Comparison of ENCODE assay signal across 29 cellular contexts in genomic region chr5:74526111-74526510, GRCh38.
"Had no signal": no experiment of that assay in that cellular context is flagged by ENCODE, and none has a peak within 500 bp of the region (broad histone marks: within the 10 kb centered on the region; RNA-seq: fewer than 3 reads in every experiment).

No MANE protein-coding gene starts in this region.

- H3K36me3 Mint-ChIP-seq: stimulated activated effector memory CD8-positive, alpha-beta T cell treated with anti-CD3 and anti-CD28 coated beads, Interleukin-12 subunit alpha, Interleukin-12 subunit beta, amount 100 ng/mL, for 72 hours had no signal

- H3K4me1 Mint-ChIP-seq: stimulated activated effector memory CD8-positive, alpha-beta T cell treated with anti-CD3 and anti-CD28 coated beads, Interleukin-12 subunit alpha, Interleukin-12 subunit beta, amount 100 ng/mL, for 72 hours; stimulated activated memory B cell treated with anti-CD40 and anti-IgM and Interleukin-4, amounts not matched to agents 10 μg/mL and 1 μg/mL and 100 μg/mL, for 72 hours; stimulated activated naive CD8-positive, alpha-beta T cell treated with anti-CD3 and anti-CD28 coated beads, Interleukin-15, amount 100 ng/mL, for 72 hours had no signal

- ATAC-seq: stimulated activated effector memory CD8-positive, alpha-beta T cell treated with anti-CD3 and anti-CD28 coated beads, Interleukin-12 subunit alpha, Interleukin-12 subunit beta, amount 100 ng/mL, for 72 hours; stimulated activated memory B cell treated with anti-CD40 and anti-IgM and Interleukin-4, amounts not matched to agents 10 μg/mL and 1 μg/mL and 100 μg/mL, for 72 hours; stimulated activated naive B cell treated with anti-CD40 and anti-IgM and Interleukin-4, amounts not matched to agents 10 μg/mL and 1 μg/mL and 100 μg/mL, for 72 hours; stimulated activated naive CD8-positive, alpha-beta T cell treated with anti-CD3 and anti-CD28 coated beads, Interleukin-15, amount 100 ng/mL, for 72 hours; stimulated activated naive CD8-positive, alpha-beta T cell treated with anti-CD3 and anti-CD28 coated beads, Interleukin-15, Interleukin-2, amounts not matched to agents 100 U/mL and 50 U/mL, for 24 hours; upper lobe of right lung had no signal

- H3K27ac ChIP-seq: stomach, suprapubic skin, testis, thoracic aorta, thyroid gland, tibial artery, tibial nerve, transverse colon, upper lobe of left lung, upper lobe of right lung, uterus, vagina had no signal

- H3K27ac Mint-ChIP-seq: stimulated activated effector memory CD8-positive, alpha-beta T cell treated with anti-CD3 and anti-CD28 coated beads, Interleukin-12 subunit alpha, Interleukin-12 subunit beta, amount 100 ng/mL, for 72 hours; stimulated activated memory B cell treated with anti-CD40 and anti-IgM and Interleukin-4, amounts not matched to agents 10 μg/mL and 1 μg/mL and 100 μg/mL, for 72 hours; stimulated activated naive B cell treated with anti-CD40 and anti-IgM and Interleukin-4, amounts not matched to agents 10 μg/mL and 1 μg/mL and 100 μg/mL, for 72 hours; stimulated activated naive CD8-positive, alpha-beta T cell treated with anti-CD3 and anti-CD28 coated beads, Interleukin-15, amount 100 ng/mL, for 72 hours; stimulated activated naive CD8-positive, alpha-beta T cell treated with anti-CD3 and anti-CD28 coated beads, Interleukin-15, Interleukin-2, amounts not matched to agents 100 ng/mL and 50 ng/mL, for 24 hours; type B pancreatic cell had no signal

- H3K4me3 Mint-ChIP-seq: stimulated activated effector memory CD8-positive, alpha-beta T cell treated with anti-CD3 and anti-CD28 coated beads, Interleukin-12 subunit alpha, Interleukin-12 subunit beta, amount 100 ng/mL, for 72 hours; stimulated activated memory B cell treated with anti-CD40 and anti-IgM and Interleukin-4, amounts not matched to agents 10 μg/mL and 1 μg/mL and 100 μg/mL, for 72 hours; stimulated activated naive B cell treated with anti-CD40 and anti-IgM and Interleukin-4, amounts not matched to agents 10 μg/mL and 1 μg/mL and 100 μg/mL, for 72 hours; stimulated activated naive CD8-positive, alpha-beta T cell treated with anti-CD3 and anti-CD28 coated beads, Interleukin-15, amount 100 ng/mL, for 72 hours; stimulated activated naive CD8-positive, alpha-beta T cell treated with anti-CD3 and anti-CD28 coated beads, Interleukin-15, Interleukin-2, amounts not matched to agents 100 ng/mL and 50 ng/mL, for 24 hours; type B pancreatic cell had no signal

- H3K36me3 ChIP-seq: stomach, suprapubic skin, thoracic aorta, thyroid gland, tibial artery, tibial nerve, transverse colon, upper lobe of left lung, upper lobe of right lung, uterus, vagina had no signal

- H3K27me3 ChIP-seq: stomach, suprapubic skin, testis, thyroid gland, tibial artery, tibial nerve, transverse colon, upper lobe of left lung, upper lobe of right lung, uterus, vagina had no signal

- H3K27me3 Mint-ChIP-seq: type B pancreatic cell had no signal

- FAIRE-seq: urothelium cell line had no signal

- H3K4me1 ChIP-seq: suprapubic skin, testis, thyroid gland, tibial artery, tibial nerve, transverse colon, upper lobe of left lung, upper lobe of right lung, uterus, vagina had no signal

- H3K9me3 ChIP-seq: suprapubic skin, testis, thoracic aorta, thyroid gland, tibial artery, transverse colon, upper lobe of right lung, uterus, vagina had no signal

- DNase-seq: stimulated activated CD4-positive, alpha-beta T cell treated with anti-CD3 and anti-CD28 coated beads, Interleukin-2, amount 100 ng/mL, for 48 hours; stimulated activated CD4-positive, alpha-beta T cell treated with anti-CD3 and anti-CD28 coated beads, Interleukin-4, amount 100 ng/mL, for 1 hour; stimulated activated CD4-positive, alpha-beta T cell treated with anti-CD3 and anti-CD28 coated beads, Interleukin-4, amount 100 ng/mL, for 24 hours; stimulated activated CD4-positive, alpha-beta T cell treated with anti-CD3 and anti-CD28 coated beads, Interleukin-4, amount 100 ng/mL, for 4 hours; stimulated activated CD8-positive, alpha-beta memory T cell treated with anti-CD3 and anti-CD28 coated beads, Interleukin-4, amount 100 ng/mL, for 48 hours; stimulated activated naive B cell treated with anti-CD40 and anti-IgM and Interleukin-4, amounts not matched to agents 10 μg/mL and 1 μg/mL and 100 μg/mL, for 72 hours; stimulated activated naive CD4-positive, alpha-beta T cell; stimulated activated naive CD4-positive, alpha-beta T cell treated with Interleukin-2 at 50 U/mL for 16 hours; stimulated activated naive CD8-positive, alpha-beta T cell treated with anti-CD3 and anti-CD28 coated beads, Interleukin-15, amount 100 ng/mL, for 72 hours; stimulated activated naive CD8-positive, alpha-beta T cell treated with anti-CD3 and anti-CD28 coated beads, Interleukin-15, Interleukin-2, amounts not matched to agents 100 U/mL and 50 U/mL, for 24 hours; stomach; substantia nigra; testis; thyroid gland; tibial artery; transverse colon; trophoblast cell; upper lobe of left lung; upper lobe of right lung; uterus had no signal

- H3K4me3 ChIP-seq: stomach, suprapubic skin, testis, thoracic aorta, thyroid gland, tibial artery, tibial nerve, transverse colon, upper lobe of left lung, upper lobe of right lung, uterus, vagina had no signal
